In the genomic region with DNA sequence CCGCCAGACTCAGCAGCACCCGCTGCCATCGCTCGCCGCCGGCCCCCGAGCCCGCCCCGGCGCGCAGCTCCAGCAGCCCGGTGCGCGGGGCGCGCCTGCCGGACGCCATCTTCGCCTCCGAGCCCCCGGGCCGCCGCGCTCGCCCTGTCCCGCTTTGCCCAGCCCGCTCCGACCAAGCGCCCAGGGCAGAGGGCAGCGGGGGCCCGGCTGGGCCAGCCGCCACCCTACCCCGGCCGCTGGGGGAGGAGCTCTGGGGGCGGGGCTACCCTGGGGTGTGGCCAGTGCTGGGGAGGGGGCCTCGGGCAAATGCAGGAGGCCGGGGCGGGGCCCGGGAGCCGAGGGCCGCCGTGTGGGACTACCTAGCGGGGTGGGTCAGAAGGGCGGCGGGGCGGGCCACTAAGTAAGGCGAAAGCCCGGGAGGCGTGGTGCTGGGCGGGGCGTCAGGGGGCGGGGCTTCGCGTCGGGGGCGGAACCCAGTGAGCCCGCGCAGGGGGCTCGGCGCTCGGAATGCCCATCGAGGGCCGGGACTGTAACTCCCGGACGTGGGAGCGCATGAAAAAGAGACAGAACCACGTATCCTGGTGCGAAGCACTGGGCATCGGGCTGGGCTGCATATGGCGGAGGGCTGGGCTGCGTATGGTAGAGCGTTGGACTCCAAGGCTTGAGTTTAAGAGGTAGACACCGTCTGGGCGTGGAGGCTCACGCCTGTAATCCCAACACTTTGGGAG, we compare ENCODE assay signal across 8 cellular contexts. TPM values are rescaled to one million over a fixed set of nuclear protein-coding genes. Genes with fewer than 3 reads are reported as not detected.
A peak's percentile ranks its signal among the peaks of the same experiment; 100 is the strongest.
DNase-seq lines count a peak whose midpoint lies in the region; ATAC-seq and TF ChIP-seq lines count a peak whose summit lies in the region.

TSS of gene SNTA1 (minus strand) at position 252 of the 728 bp plus-strand sequence. CDS start at position 109, 143 bp downstream.

- ATAC-seq in GM19438 (IDR thresholded peaks at IDR 0.05; ENCODE audit: low read depth, unreplicated experiment): peak; percentile 69

- H3K9ac ChIP-seq in HUES48 (ENCODE audit: low read depth, low read length) (no peak within 1 kb of the TSS), OCI-LY3 (ENCODE audit: low read length) (peak within 1 kb of the TSS; percentile 49)

- peak; percentile 73 to 74 for DNase-seq in AML-193 (lab: John Stamatoyannopoulos, UW)
- peak; percentile 82 for DNase-seq in activated T-cell treated with anti-CD3 and anti-CD28 coated beads for 4 hours
- DNase-seq in epithelial cell of proximal tubule (ENCODE audit: low read depth): no peak
- peak; percentile 78 to 82 for DNase-seq in stimulated activated CD8-positive, alpha-beta memory T cell treated with anti-CD3 and anti-CD28 coated beads, Interleukin-2, amount 100 ng/mL, for 1 hour (ENCODE audit: low read depth in 2 of 2)

- H2AFZ ChIP-seq in OCI-LY3 (ENCODE audit: low read depth, low read length): peak within 1 kb of the TSS; percentile 50

- H3K4me1 ChIP-seq in HUES48 (ENCODE audit: control insufficient read depth, insufficient read depth, low read length): peaks cover 7% of the 10 kb centered on the region; the same call in 1 of the 2 replicates
- H3K4me1 ChIP-seq in OCI-LY3 (ENCODE audit: low read length): peaks cover 30% of the 10 kb centered on the region
- H3K4me1 ChIP-seq in mononuclear cell (ENCODE audit: insufficient read depth, low read length): peaks cover 16% of the 10 kb centered on the region

- H3K27ac ChIP-seq in HUES48 (ENCODE audit: low read depth, low read length): peak within 1 kb of the TSS; percentile 46
- no peak within 1 kb of the TSS for H3K27ac ChIP-seq in OCI-LY3 (ENCODE audit: low read length)

- TF ChIP-seq CTCF in OCI-LY3 (IDR thresholded peaks at IDR 0.05; ENCODE audit: low read depth, low read length): no peak
- TF ChIP-seq CTCF in epithelial cell of proximal tubule (conservative IDR thresholded peaks at IDR 0.05; ENCODE audit: low read depth, low read length): no peak

- H3K4me2 ChIP-seq in OCI-LY3 (ENCODE audit: low read length): peak within 1 kb of the TSS; percentile 97

- H3K4me3 ChIP-seq in HUES48 (ENCODE audit: low read depth, low read length) (peak within 1 kb of the TSS; percentile 69), OCI-LY3 (ENCODE audit: low read length) (peak within 1 kb of the TSS; percentile 78), epithelial cell of proximal tubule (ENCODE audit: low read depth, low read length) (peak within 1 kb of the TSS; percentile 79), mononuclear cell (ENCODE audit: low read length) (peak within 1 kb of the TSS; percentile 60)

- peaks cover 20% of the 10 kb centered on the region for H3K27me3 ChIP-seq in HUES48 (ENCODE audit: control insufficient read depth, insufficient read depth, low read length)
- peaks cover 10% of the 10 kb centered on the region; the same call in 1 of the 2 replicates for H3K27me3 ChIP-seq in OCI-LY3 (ENCODE audit: low read depth, low read length)
- no peaks in the 10 kb centered on the region for H3K27me3 ChIP-seq in mononuclear cell (ENCODE audit: insufficient read depth, low read length)

- H3K9me3 ChIP-seq in HUES48 (ENCODE audit: control insufficient read depth, insufficient read depth, low read length) (no peaks in the 10 kb centered on the region), OCI-LY3 (ENCODE audit: insufficient read depth, low read length) (no peaks in the 10 kb centered on the region), mononuclear cell (ENCODE audit: low read depth, low read length) (no peaks in the 10 kb centered on the region)

- H4K20me1 ChIP-seq in OCI-LY3 (ENCODE audit: insufficient read depth, low read length): no peaks in the 10 kb centered on the region

- no peaks in the 10 kb centered on the region for H3K36me3 ChIP-seq in HUES48 (ENCODE audit: control insufficient read depth, insufficient read depth, low read length)
- H3K36me3 ChIP-seq in OCI-LY3 (replicated peaks; ENCODE audit: low read depth, low read length): no peaks in the 10 kb centered on the region

- H3K79me2 ChIP-seq in OCI-LY3 (ENCODE audit: low read length): no peaks in the 10 kb centered on the region

RNA-seq across cellular contexts. Expression of gene SNTA1, which starts in this region (rescaled TPM):
- total RNA-seq in epithelial cell of proximal tubule: 6.9 and 12.4 TPM in 2 replicates
- 2.9 TPM for total RNA-seq in mononuclear cell
